In the genomic region with DNA sequence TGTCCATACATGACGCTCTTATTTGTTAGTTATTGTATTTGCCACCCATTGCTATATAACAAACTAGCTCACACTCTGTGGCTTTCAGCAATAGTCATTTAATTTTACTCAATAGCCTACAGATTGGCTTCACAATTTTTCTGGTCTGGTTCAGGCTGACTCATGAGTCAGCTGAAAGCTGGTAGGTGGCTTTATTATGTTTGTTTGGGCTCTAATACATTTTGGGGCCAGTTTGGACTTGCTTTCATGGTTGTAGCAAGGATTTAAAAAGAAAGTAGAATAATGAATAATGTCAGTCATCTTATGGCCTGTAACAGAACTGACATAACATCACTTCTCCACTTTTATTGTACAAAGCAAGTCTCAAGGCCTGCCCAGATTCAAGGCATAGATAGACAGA, we compare ENCODE assay signal across 23 cellular contexts.
"Had no signal": no experiment of that assay in that cellular context is flagged by ENCODE, and none has a peak within 500 bp of the region (broad histone marks: within the 10 kb centered on the region; RNA-seq: fewer than 3 reads in every experiment).

No MANE protein-coding gene starts in this region.

- ATAC-seq: activated CD8-positive, alpha-beta memory T cell treated with anti-CD3 and anti-CD28 coated beads, Interleukin-2, amount 10 ng/mL, durations not matched to agents 7 days and 5 days; activated T-cell treated with anti-CD3 and anti-CD28 coated beads, Interleukin-2, amount 50 U/mL, for 4 hours; PC-3; T-helper 17 cell; WTC11 had no signal

- DNase-seq: activated CD4-positive, alpha-beta T cell treated with anti-CD3 and anti-CD28 coated beads for 48 hours; activated CD4-positive, alpha-beta T cell treated with anti-CD3 and anti-CD28 coated beads, Interleukin-2, amount 50 U/mL, for 48 hours; activated CD4-positive, CD25-positive, alpha-beta regulatory T cell treated with anti-CD3 and anti-CD28 coated beads, Interleukin-2, amount 50 U/mL, for 72 hours; activated CD8-positive, alpha-beta memory T cell treated with anti-CD3 and anti-CD28 coated beads, Interleukin-2, amount 10 ng/mL, durations not matched to agents 7 days and 5 days; activated gamma-delta T cell; activated naive CD4-positive, alpha-beta T cell treated with anti-CD3 and anti-CD28 coated beads for 36 hours; activated T-cell treated with anti-CD3 and anti-CD28 coated beads, Interleukin-2, amount 50 U/mL, for 4 hours; amygdala; brain microvascular endothelial cell; caudate nucleus; KG1; NCI-H1092; NCI-H1417; NCI-H1930; NCI-H345; NCI-H510A; PC-3; SIG-M5; T-helper 17 cell; T-helper 9 cell had no signal

- FAIRE-seq: astrocyte, RCC 7860 had no signal

- H3K27ac ChIP-seq: brain microvascular endothelial cell had no signal

- H3K27me3 ChIP-seq: brain microvascular endothelial cell had no signal

- H3K36me3 ChIP-seq: brain microvascular endothelial cell had no signal
